Comparison of ENCODE assay signal across 27 cellular contexts in genomic region chr22:44436656-44437492, GRCh38.
A peak's percentile ranks its signal among the peaks of the same experiment; 100 is the strongest.
DNase-seq lines count a peak whose midpoint lies in the region; ATAC-seq and TF ChIP-seq lines count a peak whose summit lies in the region.
"Had no signal": no experiment of that assay in that cellular context is flagged by ENCODE, and none has a peak within 500 bp of the region (broad histone marks: within the 10 kb centered on the region; RNA-seq: fewer than 3 reads in every experiment).

No MANE protein-coding gene starts in this region.

- H3K27me3 Mint-ChIP-seq in GM23338 (ENCODE audit: insufficient read depth, low read depth, poor library complexity) = peaks cover 6% of the 10 kb centered on the region
- peaks cover 25% of the 10 kb centered on the region for H3K27me3 Mint-ChIP-seq in nephron progenitor cell (ENCODE audit: low read depth, poor library complexity)
- H3K27me3 Mint-ChIP-seq in activated naive CD4-positive, alpha-beta T cell treated with anti-CD3 and anti-CD28 coated beads, Interleukin-2, amount 10 ng/mL, durations not matched to agents 7 days and 5 days = peaks cover 34% of the 10 kb centered on the region
- no peaks in the 10 kb centered on the region for H3K27me3 Mint-ChIP-seq in activated T-helper 1 cell treated with anti-CD3 and anti-CD28 coated beads, Interleukin-12 subunit alpha, Interleukin-12 subunit beta, Interleukin-2, Interleukin-4 antibody, amounts not matched to agents 30 ng/mL and 10 ng/mL and 1 ng/mL, durations not matched to agents 14 hours and 24 hours and 36 hours (ENCODE audit: insufficient read depth)

- H4K20me1 ChIP-seq in GM23338 (replicated peaks; ENCODE audit: insufficient read depth) = no peaks in the 10 kb centered on the region

- no TSS peak for BruUV-seq in A673 (replicated peaks; lab: Mats Ljungman, UMichigan)

- H3K27me3 ChIP-seq in A673 (replicated peaks; ENCODE audit: insufficient read depth, low read depth, low read length, poor library complexity) (no peaks in the 10 kb centered on the region), GM23338 (ENCODE audit: insufficient read depth) (no peaks in the 10 kb centered on the region)
- H3K27me3 ChIP-seq: colonic mucosa, esophagus muscularis mucosa had no signal

- no peak for TF ChIP-seq CTCF in A673 (conservative IDR thresholded peaks at IDR 0.05; ENCODE audit: low read depth, low read length)
- no peak for TF ChIP-seq CTCF in GM23338 (conservative IDR thresholded peaks at IDR 0.05; ENCODE audit: low read depth in 2 of 2)
- no peak for TF ChIP-seq CTCF in nephron progenitor cell (IDR thresholded peaks at IDR 0.05)

- H3K4me2 ChIP-seq in GM23338 = no peak overlapping the region
- H3K4me2 ChIP-seq: PC-9 had no signal

- H3K9me3 Mint-ChIP-seq in GM23338 (no peaks in the 10 kb centered on the region; the same call in 2 of the 3 replicates), nephron progenitor cell (no peaks in the 10 kb centered on the region)
- no peaks in the 10 kb centered on the region for H3K9me3 Mint-ChIP-seq in activated naive CD4-positive, alpha-beta T cell treated with anti-CD3 and anti-CD28 coated beads, Interleukin-2, amount 10 ng/mL, durations not matched to agents 7 days and 5 days
- no peaks in the 10 kb centered on the region for H3K9me3 Mint-ChIP-seq in activated T-helper 1 cell treated with anti-CD3 and anti-CD28 coated beads, Interleukin-12 subunit alpha, Interleukin-12 subunit beta, Interleukin-2, Interleukin-4 antibody, amounts not matched to agents 30 ng/mL and 10 ng/mL and 1 ng/mL, durations not matched to agents 14 hours and 24 hours and 36 hours
- H3K9me3 Mint-ChIP-seq: activated T-cell treated with anti-CD3 and anti-CD28 coated beads, Interleukin-2, amount 50 U/mL, for 72 hours; CD8-positive, alpha-beta memory T cell; T-helper 2 cell treated with Interferon-gamma antibody and Interleukin-4, amounts not matched to agents 5 μg/mL and 100 μg/mL, for 36 hours had no signal

- H3K27ac Mint-ChIP-seq in GM23338 = peak overlapping the region; percentile 17; the same call in 1 of the 2 replicates
- peak overlapping the region; percentile 42 for H3K27ac Mint-ChIP-seq in nephron progenitor cell
- H3K27ac Mint-ChIP-seq in activated naive CD4-positive, alpha-beta T cell treated with anti-CD3 and anti-CD28 coated beads, Interleukin-2, amount 10 ng/mL, durations not matched to agents 7 days and 5 days = no peak overlapping the region
- H3K27ac Mint-ChIP-seq in activated T-helper 1 cell treated with anti-CD3 and anti-CD28 coated beads, Interleukin-12 subunit alpha, Interleukin-12 subunit beta, Interleukin-2, Interleukin-4 antibody, amounts not matched to agents 30 ng/mL and 10 ng/mL and 1 ng/mL, durations not matched to agents 14 hours and 24 hours and 36 hours = no peak overlapping the region
- H3K27ac Mint-ChIP-seq: activated T-cell treated with anti-CD3 and anti-CD28 coated beads, Interleukin-2, amount 50 U/mL, for 72 hours; B cell; T-helper 2 cell treated with Interferon-gamma antibody and Interleukin-4, amounts not matched to agents 5 μg/mL and 100 μg/mL, for 36 hours had no signal

- no peak overlapping the region for H2AFZ ChIP-seq in GM23338
- H2AFZ ChIP-seq: PC-9 had no signal

- ATAC-seq in GM23338 = no peak
- ATAC-seq: activated T-cell treated with anti-CD3 and anti-CD28 coated beads, Interleukin-2, amount 50 U/mL, for 72 hours; K562; left cardiac atrium; Right ventricle myocardium inferior had no signal

- H3K36me3 Mint-ChIP-seq in GM23338 (ENCODE audit: low read depth) = no peaks in the 10 kb centered on the region
- no peaks in the 10 kb centered on the region for H3K36me3 Mint-ChIP-seq in nephron progenitor cell (ENCODE audit: low read depth)
- H3K36me3 Mint-ChIP-seq in activated naive CD4-positive, alpha-beta T cell treated with anti-CD3 and anti-CD28 coated beads, Interleukin-2, amount 10 ng/mL, durations not matched to agents 7 days and 5 days = no peaks in the 10 kb centered on the region
- no peaks in the 10 kb centered on the region for H3K36me3 Mint-ChIP-seq in activated T-helper 1 cell treated with anti-CD3 and anti-CD28 coated beads, Interleukin-12 subunit alpha, Interleukin-12 subunit beta, Interleukin-2, Interleukin-4 antibody, amounts not matched to agents 30 ng/mL and 10 ng/mL and 1 ng/mL, durations not matched to agents 14 hours and 24 hours and 36 hours (ENCODE audit: low read depth)
- H3K36me3 Mint-ChIP-seq: CD8-positive, alpha-beta memory T cell had no signal

- no peaks in the 10 kb centered on the region for H3K36me3 ChIP-seq in A673 (ENCODE audit: insufficient read depth, low read length, poor library complexity, severe bottlenecking)
- no peaks in the 10 kb centered on the region for H3K36me3 ChIP-seq in GM23338 (ENCODE audit: insufficient read depth)
- H3K36me3 ChIP-seq: colonic mucosa, esophagus muscularis mucosa, HAP-1, prostate gland, tibial artery had no signal

- DNase-seq in A673 (ENCODE audit: low spot score) (peak; percentile 68), GM23338 (ENCODE audit: low spot score) (no peak), ecto neural progenitor cell (ENCODE audit: low spot score) (peak; percentile 42), nephron progenitor cell (no peak), NCI-H526 (lab: John Stamatoyannopoulos, UW) (no peak)
- DNase-seq in activated naive CD4-positive, alpha-beta T cell treated with anti-CD3 and anti-CD28 coated beads, Interleukin-2, amount 10 ng/mL, durations not matched to agents 7 days and 5 days = no peak
- no peak for DNase-seq in activated CD4-positive, alpha-beta T cell treated with anti-CD3 and anti-CD28 coated beads for 1 hour
- no peak for DNase-seq in activated T-helper 1 cell treated with anti-CD3 and anti-CD28 coated beads, Interleukin-12 subunit alpha, Interleukin-12 subunit beta, Interleukin-2, Interleukin-4 antibody, amounts not matched to agents 30 ng/mL and 10 ng/mL and 1 ng/mL, durations not matched to agents 14 hours and 24 hours and 36 hours (ENCODE audit: low spot score)
- DNase-seq: activated CD4-positive, alpha-beta T cell treated with anti-CD3 and anti-CD28 coated beads, Interleukin-2, amount 50 U/mL, for 1 hour; activated naive CD4-positive, alpha-beta T cell treated with anti-CD3 and anti-CD28 coated beads, Interleukin-2, amount 50 U/mL, for 16 hours; activated T-cell treated with anti-CD3 and anti-CD28 coated beads, Interleukin-2, amount 50 U/mL, for 72 hours; amniotic stem cell; CD8-positive, alpha-beta memory T cell; colonic mucosa; left cardiac atrium; NCI-H1436; NCI-H2081 treated with DMSO at 0.1 percent for 48 hours; PC-9 had no signal

- H3K27ac ChIP-seq in A673 (ENCODE audit: low read depth, low read length, poor library complexity, severe bottlenecking) = no peak overlapping the region
- no peak overlapping the region for H3K27ac ChIP-seq in GM23338 (ENCODE audit: low read depth)
- H3K27ac ChIP-seq: colonic mucosa, esophagus muscularis mucosa, PC-9, prostate gland, tibial artery, VCaP had no signal

- H3K4me3 Mint-ChIP-seq in GM23338 (no peak overlapping the region), nephron progenitor cell (no peak overlapping the region)
- no peak overlapping the region for H3K4me3 Mint-ChIP-seq in activated naive CD4-positive, alpha-beta T cell treated with anti-CD3 and anti-CD28 coated beads, Interleukin-2, amount 10 ng/mL, durations not matched to agents 7 days and 5 days
- H3K4me3 Mint-ChIP-seq in activated T-helper 1 cell treated with anti-CD3 and anti-CD28 coated beads, Interleukin-12 subunit alpha, Interleukin-12 subunit beta, Interleukin-2, Interleukin-4 antibody, amounts not matched to agents 30 ng/mL and 10 ng/mL and 1 ng/mL, durations not matched to agents 14 hours and 24 hours and 36 hours = no peak overlapping the region
- H3K4me3 Mint-ChIP-seq: activated T-cell treated with anti-CD3 and anti-CD28 coated beads, Interleukin-2, amount 50 U/mL, for 72 hours; B cell; T-helper 2 cell treated with Interferon-gamma antibody and Interleukin-4, amounts not matched to agents 5 μg/mL and 100 μg/mL, for 36 hours had no signal

- CTCF ChIA-PET in A673 (lab: Charles Lee) = no interaction called here
- CTCF ChIA-PET in activated naive CD4-positive, alpha-beta T cell treated with anti-CD3 and anti-CD28 coated beads, Interleukin-2, amount 10 ng/mL, durations not matched to agents 7 days and 5 days (lab: Charles Lee) = no interaction called here

- no peaks in the 10 kb centered on the region for H3F3A ChIP-seq in GM23338 (replicated peaks; ENCODE audit: low read depth)

- H3K9me2 ChIP-seq in GM23338 (ENCODE audit: insufficient read depth) = 0 out of 2 replicates have a peak, but pooled peaks cover 2% of the 10 kb centered on the region

- POLR2A ChIA-PET in A673 (lab: Charles Lee; ENCODE audit: low non-redundant PET) = interaction anchor here (0.6 kb wide), 1 partner anchor 39 kb away, joined by 3 read pairs; no protein-coding TSS in a partner anchor

- H3K9me3 ChIP-seq in A673 (ENCODE audit: low read depth, low read length, poor library complexity, severe bottlenecking) = no peaks in the 10 kb centered on the region
- H3K9me3 ChIP-seq: colonic mucosa, esophagus muscularis mucosa, HAP-1, prostate gland, tibial artery had no signal

- H3K4me1 ChIP-seq in A673 (ENCODE audit: insufficient read depth, low read length, poor library complexity, severe bottlenecking) = peaks cover 7% of the 10 kb centered on the region
- H3K4me1 ChIP-seq in GM23338 (ENCODE audit: insufficient read depth) = no peaks in the 10 kb centered on the region
- H3K4me1 ChIP-seq: colonic mucosa, esophagus muscularis mucosa, HAP-1, prostate gland, tibial artery had no signal

- H3K4me1 Mint-ChIP-seq in GM23338 = peaks cover 4% of the 10 kb centered on the region; the same call in 2 of the 3 replicates
- peaks cover 17% of the 10 kb centered on the region for H3K4me1 Mint-ChIP-seq in nephron progenitor cell
- no peaks in the 10 kb centered on the region for H3K4me1 Mint-ChIP-seq in activated naive CD4-positive, alpha-beta T cell treated with anti-CD3 and anti-CD28 coated beads, Interleukin-2, amount 10 ng/mL, durations not matched to agents 7 days and 5 days
- no peaks in the 10 kb centered on the region for H3K4me1 Mint-ChIP-seq in activated T-helper 1 cell treated with anti-CD3 and anti-CD28 coated beads, Interleukin-12 subunit alpha, Interleukin-12 subunit beta, Interleukin-2, Interleukin-4 antibody, amounts not matched to agents 30 ng/mL and 10 ng/mL and 1 ng/mL, durations not matched to agents 14 hours and 24 hours and 36 hours (ENCODE audit: low read depth)
- H3K4me1 Mint-ChIP-seq: B cell; CD8-positive, alpha-beta memory T cell had no signal

- intact Hi-C loops in A673 (cut with micrococcal nuclease; ENCODE audit: unreplicated experiment) = no loop called here
- intact Hi-C loops in activated T-helper 1 cell treated with anti-CD3 and anti-CD28 coated beads, Interleukin-12 subunit alpha, Interleukin-12 subunit beta, Interleukin-2, Interleukin-4 antibody, amounts not matched to agents 30 ng/mL and 10 ng/mL and 1 ng/mL, durations not matched to agents 14 hours and 24 hours and 36 hours (cut with micrococcal nuclease) = no loop called here

- no peak overlapping the region for H3K4me3 ChIP-seq in A673 (ENCODE audit: low read depth, low read length, poor library complexity, severe bottlenecking)
- H3K4me3 ChIP-seq in GM23338 = no peak overlapping the region
- H3K4me3 ChIP-seq: colonic mucosa, esophagus muscularis mucosa, HAP-1, K562, PC-9, prostate gland, tibial artery had no signal

- no peaks in the 10 kb centered on the region for H3K79me2 ChIP-seq in GM23338 (replicated peaks; ENCODE audit: insufficient read depth)

Comparison
In these comparisons a context has a peak if more than half of its experiments do, and no peak if none do; other contexts are left out.
1. DNase-seq: peak in A673 (single experiment) and ecto neural progenitor cell (single experiment); none in GM23338 (single experiment), nephron progenitor cell (single experiment), activated naive CD4-positive, alpha-beta T cell treated with anti-CD3 and anti-CD28 coated beads, Interleukin-2, amount 10 ng/mL, durations not matched to agents 7 days and 5 days (single experiment), activated CD4-positive, alpha-beta T cell treated with anti-CD3 and anti-CD28 coated beads for 1 hour (single experiment), activated T-helper 1 cell treated with anti-CD3 and anti-CD28 coated beads, Interleukin-12 subunit alpha, Interleukin-12 subunit beta, Interleukin-2, Interleukin-4 antibody, amounts not matched to agents 30 ng/mL and 10 ng/mL and 1 ng/mL, durations not matched to agents 14 hours and 24 hours and 36 hours (single experiment) and NCI-H526 (0 of 2).
2. H3K27ac Mint-ChIP-seq: peak in GM23338 (single experiment) and nephron progenitor cell (single experiment); none in activated naive CD4-positive, alpha-beta T cell treated with anti-CD3 and anti-CD28 coated beads, Interleukin-2, amount 10 ng/mL, durations not matched to agents 7 days and 5 days (single experiment) and activated T-helper 1 cell treated with anti-CD3 and anti-CD28 coated beads, Interleukin-12 subunit alpha, Interleukin-12 subunit beta, Interleukin-2, Interleukin-4 antibody, amounts not matched to agents 30 ng/mL and 10 ng/mL and 1 ng/mL, durations not matched to agents 14 hours and 24 hours and 36 hours (single experiment).